1 cellular context compared by ENCODE assay signal in genomic region chr12:65015850-65016249, GRCh38.
TF ChIP-seq lines count a peak whose summit lies in the region.

No MANE protein-coding gene starts in this region.

TF ChIP-seq in GM23338, 12 proteins besides CTCF, POLR2A, EP300 and RAD21 (continued from another document):
- TF ChIP-seq REST (IDR thresholded peaks at IDR 0.05; ENCODE audit: unreplicated experiment) = no peak
